ENCODE assay signal across 8 cellular contexts in genomic region chr3:57555316-57555715, GRCh38. TPM values are rescaled to one million over a fixed set of nuclear protein-coding genes. Genes with fewer than 3 reads are reported as not detected.
A peak's percentile ranks its signal among the peaks of the same experiment; 100 is the strongest.
DNase-seq lines count a peak whose midpoint lies in the region; ATAC-seq lines count a peak whose summit lies in the region.

No MANE protein-coding gene starts in this region.

- ATAC-seq in naive B cell (ENCODE audit: low read depth in 2 of 2) (no peak), HG02610 (IDR thresholded peaks at IDR 0.05; ENCODE audit: unreplicated experiment) (no peak), GM19023 (IDR thresholded peaks at IDR 0.05; ENCODE audit: unreplicated experiment) (no peak), HG03039 (IDR thresholded peaks at IDR 0.05; ENCODE audit: unreplicated experiment) (no peak)

- H3K36me3 Mint-ChIP-seq in CD4-positive, alpha-beta memory T cell = peaks cover 8 to 31% of the 10 kb centered on the region in 2 donors
- peaks cover 42% of the 10 kb centered on the region for H3K36me3 Mint-ChIP-seq in dendritic cell treated with granulocyte-macrophage colony-stimulating factor and Interleukin-4, amounts not matched to agents 40 ng/mL and 50 ng/mL, for 4 days (ENCODE audit: low read depth)
- no peaks in the 10 kb centered on the region for H3K36me3 Mint-ChIP-seq in naive B cell

- H3K4me3 ChIP-seq in CD4-positive, alpha-beta memory T cell (ENCODE audit: low read length in 2 of 2) = peak overlapping the region; percentile 85 to 89
- H3K4me3 ChIP-seq in MG63 = peak overlapping the region; percentile 72

- H3K27me3 Mint-ChIP-seq in CD4-positive, alpha-beta memory T cell = no peaks in the 10 kb centered on the region
- no peaks in the 10 kb centered on the region for H3K27me3 Mint-ChIP-seq in dendritic cell treated with granulocyte-macrophage colony-stimulating factor and Interleukin-4, amounts not matched to agents 40 ng/mL and 50 ng/mL, for 4 days
- no peaks in the 10 kb centered on the region for H3K27me3 Mint-ChIP-seq in naive B cell

- peaks cover 22 to 51% (median 32%) of the 10 kb centered on the region in 4 donors for H3K4me1 Mint-ChIP-seq in CD4-positive, alpha-beta memory T cell
- H3K4me1 Mint-ChIP-seq in dendritic cell treated with granulocyte-macrophage colony-stimulating factor and Interleukin-4, amounts not matched to agents 40 ng/mL and 50 ng/mL, for 4 days (ENCODE audit: low read depth) = peaks cover 33% of the 10 kb centered on the region
- H3K4me1 Mint-ChIP-seq in naive B cell = peaks cover 28 to 33% (median 30%) of the 10 kb centered on the region in 3 donors

- POLR2A ChIA-PET in CD4-positive, alpha-beta memory T cell (lab: Charles Lee; ENCODE audit: partially characterized antibody) = interaction anchor here (1.2 to 5.1 kb wide), 11 partner anchors 11 to 638 kb away, joined by 3 to 169 read pairs (median 11); partner anchors contain the start of genes APPL1, ARF4, DENND6A and SLMAP

- peak overlapping the region; percentile 89 for H3K27ac ChIP-seq in CD4-positive, alpha-beta memory T cell (ENCODE audit: low read depth, low read length)

- CTCF ChIA-PET in CD4-positive, alpha-beta memory T cell (lab: Charles Lee; ENCODE audit: partially characterized antibody) = no interaction called here

- intact Hi-C loops in CD4-positive, alpha-beta memory T cell (cut with micrococcal nuclease) = loop anchor here (2.0 kb wide), 1 partner anchor 159 kb away; no protein-coding TSS in a partner anchor
- intact Hi-C loops in dendritic cell treated with granulocyte-macrophage colony-stimulating factor and Interleukin-4, amounts not matched to agents 40 ng/mL and 50 ng/mL, for 4 days (cut with micrococcal nuclease) = loop anchor here (5.0 to 10.0 kb wide), 2 partner anchors 137 to 391 kb away; partner anchors contain the start of genes DENND6A and IL17RD

- peak overlapping the region; percentile 92 to 100 (median 96) for H3K4me3 Mint-ChIP-seq in CD4-positive, alpha-beta memory T cell
- peak overlapping the region; percentile 90 for H3K4me3 Mint-ChIP-seq in dendritic cell treated with granulocyte-macrophage colony-stimulating factor and Interleukin-4, amounts not matched to agents 40 ng/mL and 50 ng/mL, for 4 days
- H3K4me3 Mint-ChIP-seq in naive B cell = peak overlapping the region; percentile 80 to 100 (median 94)

- H3K4me1 ChIP-seq in CD4-positive, alpha-beta memory T cell (ENCODE audit: insufficient read depth, low read length) = peaks cover 37% of the 10 kb centered on the region

- H3K9me3 ChIP-seq in CD4-positive, alpha-beta memory T cell (ENCODE audit: control insufficient read depth in 1 of 2, low read length in 2 of 2) = no peaks in the 10 kb centered on the region
- no peaks in the 10 kb centered on the region for H3K9me3 ChIP-seq in MG63

- no peaks in the 10 kb centered on the region for H3K27me3 ChIP-seq in CD4-positive, alpha-beta memory T cell (ENCODE audit: insufficient read depth, low read length)
- H3K27me3 ChIP-seq in MG63 = no peaks in the 10 kb centered on the region

- peaks cover 9% of the 10 kb centered on the region for H3K36me3 ChIP-seq in CD4-positive, alpha-beta memory T cell (ENCODE audit: insufficient read depth, low read length)
- peaks cover 16% of the 10 kb centered on the region for H3K36me3 ChIP-seq in MG63

- H3K27ac Mint-ChIP-seq in CD4-positive, alpha-beta memory T cell = peak overlapping the region; percentile 97 to 100 (median 99)
- H3K27ac Mint-ChIP-seq in dendritic cell treated with granulocyte-macrophage colony-stimulating factor and Interleukin-4, amounts not matched to agents 40 ng/mL and 50 ng/mL, for 4 days = peak overlapping the region; percentile 96
- peak overlapping the region; percentile 98 to 100 (median 99) for H3K27ac Mint-ChIP-seq in naive B cell

- H3K9me3 Mint-ChIP-seq in CD4-positive, alpha-beta memory T cell = peaks cover 0 to 2% (median 0%) of the 10 kb centered on the region in 8 donors
- H3K9me3 Mint-ChIP-seq in dendritic cell treated with granulocyte-macrophage colony-stimulating factor and Interleukin-4, amounts not matched to agents 40 ng/mL and 50 ng/mL, for 4 days = no peaks in the 10 kb centered on the region
- no peaks in the 10 kb centered on the region for H3K9me3 Mint-ChIP-seq in naive B cell

- no peak for DNase-seq in CD4-positive, alpha-beta memory T cell
- no peak for DNase-seq in MG63
- DNase-seq in naive B cell = no peak
- DNase-seq in NAMALWA (ENCODE audit: low spot score) = no peak

RNA-seq across cellular contexts. Expression of gene PDE12, which starts 0.8 kb away (rescaled TPM):
- total RNA-seq in CD4-positive, alpha-beta memory T cell = 10 to 100 TPM; 23.8 to 24.9 TPM
- polyA plus RNA-seq in CD4-positive, alpha-beta memory T cell = 10 to 100 TPM; 12.9 to 19.8 TPM
- 4.0 and 8.8 TPM in 2 replicates for total RNA-seq in MG63 (2014; rRNA removed; shearing (Covaris generic); ENCODE audit: low replicate concordance)
- polyA plus RNA-seq in naive B cell (ENCODE audit: low read depth in 6 of 6) = 10 to 100 TPM in 5 of 6 donors, 1 to 10 TPM in 1; 9.5 to 16.1 (median 12.5) TPM

RNA-seq across cellular contexts. Expression of gene DNAH12, which starts 11.2 kb away (rescaled TPM):
- under 1 TPM; 0.09 to 0.11 TPM for total RNA-seq in CD4-positive, alpha-beta memory T cell
- polyA plus RNA-seq in CD4-positive, alpha-beta memory T cell = not detected
- not detected in 2 replicates for total RNA-seq in MG63 (2014; rRNA removed; shearing (Covaris generic); ENCODE audit: low replicate concordance)
- under 1 TPM in 2 of 6 donors, not detected in 4; 0.11 to 0.71 TPM for polyA plus RNA-seq in naive B cell (ENCODE audit: low read depth in 6 of 6)

RNA-seq across cellular contexts. Expression of gene ARF4, which starts 41.8 kb away (rescaled TPM):
- total RNA-seq in CD4-positive, alpha-beta memory T cell = 10 to 100 TPM; 55.8 to 58.5 TPM
- 100 to 1,000 TPM; 125 to 197 TPM for polyA plus RNA-seq in CD4-positive, alpha-beta memory T cell
- 120 and 159 TPM in 2 replicates for total RNA-seq in MG63 (2014; rRNA removed; shearing (Covaris generic); ENCODE audit: low replicate concordance)
- polyA plus RNA-seq in naive B cell (ENCODE audit: low read depth in 6 of 6) = 100 to 1,000 TPM; 106 to 153 (median 133) TPM
